In the genomic region with DNA sequence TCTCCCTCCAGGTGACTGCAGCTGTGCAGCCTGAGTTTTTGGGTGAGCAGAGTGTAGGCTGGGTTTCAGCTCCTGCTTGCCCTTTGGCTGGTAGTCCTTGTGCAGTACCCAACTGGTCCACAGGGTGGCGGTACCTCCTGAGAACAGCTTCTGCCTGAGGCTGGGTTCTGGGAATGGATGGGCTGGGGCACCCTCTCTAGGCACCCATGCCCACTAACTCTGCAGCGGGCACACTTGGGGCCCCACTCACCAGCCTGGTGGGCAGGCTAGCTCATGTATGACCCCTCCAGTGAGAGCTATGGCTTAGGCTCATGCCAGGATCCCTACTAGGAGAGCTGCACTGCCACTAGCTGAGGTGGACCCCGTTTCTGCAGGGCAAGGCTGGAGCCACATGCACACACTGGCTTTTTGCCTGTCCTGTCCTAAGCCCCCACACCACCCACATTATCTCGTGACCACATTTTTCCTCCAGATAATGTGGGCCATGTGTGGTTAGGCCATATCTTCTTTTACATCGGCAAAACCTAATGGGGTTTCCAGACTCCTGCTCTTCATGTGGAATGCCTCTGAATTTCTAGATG, we compare ENCODE assay signal across 1 cellular context.
TF ChIP-seq lines count a peak whose summit lies in the region.

No MANE protein-coding gene starts in this region.

TF ChIP-seq in K562, 482 proteins besides CTCF, POLR2A, EP300 and RAD21 (continued from another document and continues in another):
- TF ChIP-seq, protein P1, sequence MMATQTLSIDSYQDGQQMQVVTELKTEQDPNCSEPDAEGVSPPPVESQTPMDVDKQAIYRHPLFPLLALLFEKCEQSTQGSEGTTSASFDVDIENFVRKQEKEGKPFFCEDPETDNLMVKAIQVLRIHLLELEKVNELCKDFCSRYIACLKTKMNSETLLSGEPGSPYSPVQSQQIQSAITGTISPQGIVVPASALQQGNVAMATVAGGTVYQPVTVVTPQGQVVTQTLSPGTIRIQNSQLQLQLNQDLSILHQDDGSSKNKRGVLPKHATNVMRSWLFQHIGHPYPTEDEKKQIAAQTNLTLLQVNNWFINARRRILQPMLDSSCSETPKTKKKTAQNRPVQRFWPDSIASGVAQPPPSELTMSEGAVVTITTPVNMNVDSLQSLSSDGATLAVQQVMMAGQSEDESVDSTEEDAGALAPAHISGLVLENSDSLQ (IDR thresholded peaks at IDR 0.05) = no peak
- TF ChIP-seq, protein P2, sequence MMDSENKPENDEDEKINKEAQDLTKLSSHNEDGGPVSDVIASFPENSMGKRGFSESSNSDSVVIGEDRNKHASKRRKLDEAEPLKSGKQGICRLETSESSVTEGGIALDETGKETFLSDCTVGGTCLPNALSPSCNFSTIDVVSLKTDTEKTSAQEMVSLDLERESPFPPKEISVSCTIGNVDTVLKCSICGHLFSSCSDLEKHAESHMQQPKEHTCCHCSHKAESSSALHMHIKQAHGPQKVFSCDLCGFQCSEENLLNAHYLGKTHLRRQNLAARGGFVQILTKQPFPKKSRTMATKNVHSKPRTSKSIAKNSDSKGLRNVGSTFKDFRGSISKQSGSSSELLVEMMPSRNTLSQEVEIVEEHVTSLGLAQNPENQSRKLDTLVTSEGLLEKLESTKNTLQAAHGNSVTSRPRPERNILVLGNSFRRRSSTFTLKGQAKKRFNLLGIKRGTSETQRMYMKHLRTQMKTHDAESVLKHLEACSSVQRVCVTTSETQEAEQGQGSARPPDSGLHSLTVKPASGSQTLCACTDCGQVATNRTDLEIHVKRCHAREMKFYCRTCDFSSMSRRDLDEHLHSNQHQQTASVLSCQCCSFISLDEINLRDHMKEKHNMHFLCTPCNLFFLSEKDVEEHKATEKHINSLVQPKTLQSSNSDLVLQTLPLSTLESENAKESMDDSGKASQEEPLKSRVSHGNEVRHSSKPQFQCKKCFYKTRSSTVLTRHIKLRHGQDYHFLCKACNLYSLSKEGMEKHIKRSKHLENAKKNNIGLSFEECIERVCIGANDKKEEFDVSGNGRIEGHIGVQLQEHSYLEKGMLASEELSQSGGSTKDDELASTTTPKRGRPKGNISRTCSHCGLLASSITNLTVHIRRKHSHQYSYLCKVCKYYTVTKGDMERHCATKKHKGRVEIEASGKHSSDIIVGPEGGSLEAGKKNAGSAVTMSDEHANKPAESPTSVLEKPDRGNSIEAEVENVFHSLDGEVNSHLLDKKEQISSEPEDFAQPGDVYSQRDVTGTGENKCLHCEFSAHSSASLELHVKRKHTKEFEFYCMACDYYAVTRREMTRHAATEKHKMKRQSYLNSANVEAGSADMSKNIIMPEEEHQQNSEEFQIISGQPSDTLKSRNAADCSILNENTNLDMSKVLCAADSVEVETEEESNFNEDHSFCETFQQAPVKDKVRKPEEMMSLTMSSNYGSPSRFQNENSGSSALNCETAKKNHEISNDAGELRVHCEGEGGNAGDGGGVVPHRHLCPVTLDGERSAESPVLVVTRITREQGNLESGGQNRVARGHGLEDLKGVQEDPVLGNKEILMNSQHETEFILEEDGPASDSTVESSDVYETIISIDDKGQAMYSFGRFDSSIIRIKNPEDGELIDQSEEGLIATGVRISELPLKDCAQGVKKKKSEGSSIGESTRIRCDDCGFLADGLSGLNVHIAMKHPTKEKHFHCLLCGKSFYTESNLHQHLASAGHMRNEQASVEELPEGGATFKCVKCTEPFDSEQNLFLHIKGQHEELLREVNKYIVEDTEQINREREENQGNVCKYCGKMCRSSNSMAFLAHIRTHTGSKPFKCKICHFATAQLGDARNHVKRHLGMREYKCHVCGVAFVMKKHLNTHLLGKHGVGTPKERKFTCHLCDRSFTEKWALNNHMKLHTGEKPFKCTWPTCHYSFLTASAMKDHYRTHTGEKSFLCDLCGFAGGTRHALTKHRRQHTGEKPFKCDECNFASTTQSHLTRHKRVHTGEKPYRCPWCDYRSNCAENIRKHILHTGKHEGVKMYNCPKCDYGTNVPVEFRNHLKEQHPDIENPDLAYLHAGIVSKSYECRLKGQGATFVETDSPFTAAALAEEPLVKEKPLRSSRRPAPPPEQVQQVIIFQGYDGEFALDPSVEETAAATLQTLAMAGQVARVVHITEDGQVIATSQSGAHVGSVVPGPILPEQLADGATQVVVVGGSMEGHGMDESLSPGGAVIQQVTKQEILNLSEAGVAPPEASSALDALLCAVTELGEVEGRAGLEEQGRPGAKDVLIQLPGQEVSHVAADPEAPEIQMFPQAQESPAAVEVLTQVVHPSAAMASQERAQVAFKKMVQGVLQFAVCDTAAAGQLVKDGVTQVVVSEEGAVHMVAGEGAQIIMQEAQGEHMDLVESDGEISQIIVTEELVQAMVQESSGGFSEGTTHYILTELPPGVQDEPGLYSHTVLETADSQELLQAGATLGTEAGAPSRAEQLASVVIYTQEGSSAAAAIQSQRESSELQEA (IDR thresholded peaks at IDR 0.05; ENCODE audit: low read depth) = no peak
- TF ChIP-seq MYC (IDR thresholded peaks at IDR 0.05; ENCODE audit: low read depth, low read length) = peak; percentile 33
- no peak for TF ChIP-seq MYC (CRISPR knock-in tag; IDR thresholded peaks at IDR 0.05; ENCODE audit: borderline replicate concordance, low read depth)
- peak; percentile 37; the same call in 1 of the 2 replicates for TF ChIP-seq TEAD4 (IDR thresholded peaks at IDR 0.05; ENCODE audit: low read length)
- TF ChIP-seq TEAD4 (CRISPR knock-in tag; IDR thresholded peaks at IDR 0.05; ENCODE audit: borderline replicate concordance) = no peak
- TF ChIP-seq POLR3A (IDR thresholded peaks at IDR 0.05; ENCODE audit: borderline replicate concordance, extremely low read depth, insufficient read depth, insufficient read length) = no peak
- TF ChIP-seq, protein P3, sequence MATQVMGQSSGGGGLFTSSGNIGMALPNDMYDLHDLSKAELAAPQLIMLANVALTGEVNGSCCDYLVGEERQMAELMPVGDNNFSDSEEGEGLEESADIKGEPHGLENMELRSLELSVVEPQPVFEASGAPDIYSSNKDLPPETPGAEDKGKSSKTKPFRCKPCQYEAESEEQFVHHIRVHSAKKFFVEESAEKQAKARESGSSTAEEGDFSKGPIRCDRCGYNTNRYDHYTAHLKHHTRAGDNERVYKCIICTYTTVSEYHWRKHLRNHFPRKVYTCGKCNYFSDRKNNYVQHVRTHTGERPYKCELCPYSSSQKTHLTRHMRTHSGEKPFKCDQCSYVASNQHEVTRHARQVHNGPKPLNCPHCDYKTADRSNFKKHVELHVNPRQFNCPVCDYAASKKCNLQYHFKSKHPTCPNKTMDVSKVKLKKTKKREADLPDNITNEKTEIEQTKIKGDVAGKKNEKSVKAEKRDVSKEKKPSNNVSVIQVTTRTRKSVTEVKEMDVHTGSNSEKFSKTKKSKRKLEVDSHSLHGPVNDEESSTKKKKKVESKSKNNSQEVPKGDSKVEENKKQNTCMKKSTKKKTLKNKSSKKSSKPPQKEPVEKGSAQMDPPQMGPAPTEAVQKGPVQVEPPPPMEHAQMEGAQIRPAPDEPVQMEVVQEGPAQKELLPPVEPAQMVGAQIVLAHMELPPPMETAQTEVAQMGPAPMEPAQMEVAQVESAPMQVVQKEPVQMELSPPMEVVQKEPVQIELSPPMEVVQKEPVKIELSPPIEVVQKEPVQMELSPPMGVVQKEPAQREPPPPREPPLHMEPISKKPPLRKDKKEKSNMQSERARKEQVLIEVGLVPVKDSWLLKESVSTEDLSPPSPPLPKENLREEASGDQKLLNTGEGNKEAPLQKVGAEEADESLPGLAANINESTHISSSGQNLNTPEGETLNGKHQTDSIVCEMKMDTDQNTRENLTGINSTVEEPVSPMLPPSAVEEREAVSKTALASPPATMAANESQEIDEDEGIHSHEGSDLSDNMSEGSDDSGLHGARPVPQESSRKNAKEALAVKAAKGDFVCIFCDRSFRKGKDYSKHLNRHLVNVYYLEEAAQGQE (CRISPR knock-in tag; IDR thresholded peaks at IDR 0.05; ENCODE audit: low read depth) = 0 out of 2 replicates have a peak, but pooled peaks have one; percentile 61
- TF ChIP-seq PHF21A (IDR thresholded peaks at IDR 0.05; ENCODE audit: borderline replicate concordance, low read depth) = no peak
- TF ChIP-seq YBX1 (IDR thresholded peaks at IDR 0.05) = no peak
- 0 out of 2 replicates have a peak, but pooled peaks have one; percentile 82 for TF ChIP-seq XRCC5 (IDR thresholded peaks at IDR 0.05; ENCODE audit: low read depth, low read length)
- no peak for TF ChIP-seq U2AF1 (optimal IDR thresholded peaks at IDR 0.05; ENCODE audit: low read depth, low read length)
- TF ChIP-seq ZNF589 (CRISPR knock-in tag; IDR thresholded peaks at IDR 0.05; ENCODE audit: low read depth) = 0 out of 2 replicates have a peak, but pooled peaks have one; percentile 33
- no peak for TF ChIP-seq RBFOX2 (IDR thresholded peaks at IDR 0.05; ENCODE audit: low read depth, low read length)
- peak; percentile 19; the same call in 1 of the 2 replicates for TF ChIP-seq SIN3B (IDR thresholded peaks at IDR 0.05; ENCODE audit: low read depth)
- TF ChIP-seq ARID2 (IDR thresholded peaks at IDR 0.05) = no peak
- peak; percentile 51; the same call in 1 of the 2 replicates for TF ChIP-seq CBFA2T3 (IDR thresholded peaks at IDR 0.05)
- no peak for TF ChIP-seq XRCC4 (IDR thresholded peaks at IDR 0.05; ENCODE audit: extremely low read depth, insufficient read depth, insufficient read length)
- 0 out of 2 replicates have a peak, but pooled peaks have one; percentile 31 for TF ChIP-seq MEF2D (tag; conservative IDR thresholded peaks at IDR 0.05; ENCODE audit: low read depth)
- no peak for TF ChIP-seq NFXL1 (CRISPR knock-in tag; IDR thresholded peaks at IDR 0.05)
- no peak for TF ChIP-seq JUND (IDR thresholded peaks at IDR 0.05; ENCODE audit: borderline replicate concordance, low read depth, low read length)
- peak; percentile 47; the same call in 1 of the 3 replicates for TF ChIP-seq JUND (tag; IDR thresholded peaks at IDR 0.05; ENCODE audit: borderline replicate concordance, low read depth, low read length)
- TF ChIP-seq MYNN (IDR thresholded peaks at IDR 0.05) = peak; percentile 27; the same call in 1 of the 2 replicates
- no peak for TF ChIP-seq MYNN (CRISPR knock-in tag; IDR thresholded peaks at IDR 0.05)
- TF ChIP-seq IRF2 (CRISPR knock-in tag; IDR thresholded peaks at IDR 0.05) = no peak
- TF ChIP-seq ZBTB1 (CRISPR knock-in tag; IDR thresholded peaks at IDR 0.05; ENCODE audit: borderline replicate concordance, low read depth) = no peak
- TF ChIP-seq CBFA2T2 (conservative IDR thresholded peaks at IDR 0.05) = peak; percentile 25; the same call in 1 of the 2 replicates
- no peak for TF ChIP-seq ZSCAN29 (IDR thresholded peaks at IDR 0.05)
- no peak for TF ChIP-seq ZNF79 (CRISPR knock-in tag; IDR thresholded peaks at IDR 0.05; ENCODE audit: low read depth)
- TF ChIP-seq KAT7 (CRISPR knock-in tag; IDR thresholded peaks at IDR 0.05; ENCODE audit: borderline replicate concordance) = peak; percentile 53; the same call in 1 of the 2 replicates
- TF ChIP-seq CREB1 (IDR thresholded peaks at IDR 0.05) = no peak
- no peak for TF ChIP-seq CREB1 (CRISPR knock-in tag; IDR thresholded peaks at IDR 0.05)
- TF ChIP-seq RBM15 (IDR thresholded peaks at IDR 0.05; ENCODE audit: insufficient read depth, low read length) = no peak
- TF ChIP-seq, protein P4, sequence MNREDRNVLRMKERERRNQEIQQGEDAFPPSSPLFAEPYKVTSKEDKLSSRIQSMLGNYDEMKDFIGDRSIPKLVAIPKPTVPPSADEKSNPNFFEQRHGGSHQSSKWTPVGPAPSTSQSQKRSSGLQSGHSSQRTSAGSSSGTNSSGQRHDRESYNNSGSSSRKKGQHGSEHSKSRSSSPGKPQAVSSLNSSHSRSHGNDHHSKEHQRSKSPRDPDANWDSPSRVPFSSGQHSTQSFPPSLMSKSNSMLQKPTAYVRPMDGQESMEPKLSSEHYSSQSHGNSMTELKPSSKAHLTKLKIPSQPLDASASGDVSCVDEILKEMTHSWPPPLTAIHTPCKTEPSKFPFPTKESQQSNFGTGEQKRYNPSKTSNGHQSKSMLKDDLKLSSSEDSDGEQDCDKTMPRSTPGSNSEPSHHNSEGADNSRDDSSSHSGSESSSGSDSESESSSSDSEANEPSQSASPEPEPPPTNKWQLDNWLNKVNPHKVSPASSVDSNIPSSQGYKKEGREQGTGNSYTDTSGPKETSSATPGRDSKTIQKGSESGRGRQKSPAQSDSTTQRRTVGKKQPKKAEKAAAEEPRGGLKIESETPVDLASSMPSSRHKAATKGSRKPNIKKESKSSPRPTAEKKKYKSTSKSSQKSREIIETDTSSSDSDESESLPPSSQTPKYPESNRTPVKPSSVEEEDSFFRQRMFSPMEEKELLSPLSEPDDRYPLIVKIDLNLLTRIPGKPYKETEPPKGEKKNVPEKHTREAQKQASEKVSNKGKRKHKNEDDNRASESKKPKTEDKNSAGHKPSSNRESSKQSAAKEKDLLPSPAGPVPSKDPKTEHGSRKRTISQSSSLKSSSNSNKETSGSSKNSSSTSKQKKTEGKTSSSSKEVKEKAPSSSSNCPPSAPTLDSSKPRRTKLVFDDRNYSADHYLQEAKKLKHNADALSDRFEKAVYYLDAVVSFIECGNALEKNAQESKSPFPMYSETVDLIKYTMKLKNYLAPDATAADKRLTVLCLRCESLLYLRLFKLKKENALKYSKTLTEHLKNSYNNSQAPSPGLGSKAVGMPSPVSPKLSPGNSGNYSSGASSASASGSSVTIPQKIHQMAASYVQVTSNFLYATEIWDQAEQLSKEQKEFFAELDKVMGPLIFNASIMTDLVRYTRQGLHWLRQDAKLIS (CRISPR knock-in tag; IDR thresholded peaks at IDR 0.05) = no peak
- TF ChIP-seq, protein P5, sequence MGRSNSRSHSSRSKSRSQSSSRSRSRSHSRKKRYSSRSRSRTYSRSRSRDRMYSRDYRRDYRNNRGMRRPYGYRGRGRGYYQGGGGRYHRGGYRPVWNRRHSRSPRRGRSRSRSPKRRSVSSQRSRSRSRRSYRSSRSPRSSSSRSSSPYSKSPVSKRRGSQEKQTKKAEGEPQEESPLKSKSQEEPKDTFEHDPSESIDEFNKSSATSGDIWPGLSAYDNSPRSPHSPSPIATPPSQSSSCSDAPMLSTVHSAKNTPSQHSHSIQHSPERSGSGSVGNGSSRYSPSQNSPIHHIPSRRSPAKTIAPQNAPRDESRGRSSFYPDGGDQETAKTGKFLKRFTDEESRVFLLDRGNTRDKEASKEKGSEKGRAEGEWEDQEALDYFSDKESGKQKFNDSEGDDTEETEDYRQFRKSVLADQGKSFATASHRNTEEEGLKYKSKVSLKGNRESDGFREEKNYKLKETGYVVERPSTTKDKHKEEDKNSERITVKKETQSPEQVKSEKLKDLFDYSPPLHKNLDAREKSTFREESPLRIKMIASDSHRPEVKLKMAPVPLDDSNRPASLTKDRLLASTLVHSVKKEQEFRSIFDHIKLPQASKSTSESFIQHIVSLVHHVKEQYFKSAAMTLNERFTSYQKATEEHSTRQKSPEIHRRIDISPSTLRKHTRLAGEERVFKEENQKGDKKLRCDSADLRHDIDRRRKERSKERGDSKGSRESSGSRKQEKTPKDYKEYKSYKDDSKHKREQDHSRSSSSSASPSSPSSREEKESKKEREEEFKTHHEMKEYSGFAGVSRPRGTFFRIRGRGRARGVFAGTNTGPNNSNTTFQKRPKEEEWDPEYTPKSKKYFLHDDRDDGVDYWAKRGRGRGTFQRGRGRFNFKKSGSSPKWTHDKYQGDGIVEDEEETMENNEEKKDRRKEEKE (IDR thresholded peaks at IDR 0.05; ENCODE audit: borderline replicate concordance in 1 of 2, control insufficient read depth in 1 of 2, low read depth in 2 of 2, low read length in 1 of 2) = no peak
- peak; percentile 61; the same call in 1 of the 2 replicates for TF ChIP-seq ESRRA (IDR thresholded peaks at IDR 0.05; ENCODE audit: borderline replicate concordance, low read depth)
- no peak for TF ChIP-seq NR2C2 (CRISPR knock-in tag; IDR thresholded peaks at IDR 0.05)
- TF ChIP-seq NR2C2 (tag; IDR thresholded peaks at IDR 0.05) = no peak
